Comparison of ENCODE assay signal across 8 cellular contexts in genomic region chr10:110566472-110567200, GRCh38. TPM values are rescaled to one million over a fixed set of nuclear protein-coding genes. Genes with fewer than 3 reads are reported as not detected.
DNase-seq lines count a peak whose midpoint lies in the region; ATAC-seq and TF ChIP-seq lines count a peak whose summit lies in the region.

No MANE protein-coding gene starts in this region.

- peak overlapping the region; percentile 100 for H3K9ac ChIP-seq in iPS-20b (ENCODE audit: low read depth, low read length)

- H3K27me3 ChIP-seq in cardiac muscle cell = no peaks in the 10 kb centered on the region
- no peaks in the 10 kb centered on the region for H3K27me3 ChIP-seq in iPS-20b (ENCODE audit: insufficient read depth, low read length)

- H3K27me3 Mint-ChIP-seq in activated CD8-positive, alpha-beta T cell treated with anti-CD3 and anti-CD28 coated beads, Interleukin-2, amount 10 ng/mL, durations not matched to agents 7 days and 5 days (ENCODE audit: low read depth) = peaks cover 19% of the 10 kb centered on the region

- ATAC-seq in Right ventricle myocardium inferior (no peak), GM21825 (IDR thresholded peaks at IDR 0.05; ENCODE audit: unreplicated experiment) (no peak), GM21723 (IDR thresholded peaks at IDR 0.05; ENCODE audit: unreplicated experiment) (no peak)
- no peak for ATAC-seq in activated CD8-positive, alpha-beta T cell treated with anti-CD3 and anti-CD28 coated beads, Interleukin-2, amount 10 ng/mL, durations not matched to agents 7 days and 5 days

- H3K9me3 ChIP-seq in cardiac muscle cell (ENCODE audit: low read depth) (no peaks in the 10 kb centered on the region), iPS-20b (ENCODE audit: insufficient read depth, low read depth, low read length) (no peaks in the 10 kb centered on the region)

- H3K36me3 Mint-ChIP-seq in activated CD8-positive, alpha-beta T cell treated with anti-CD3 and anti-CD28 coated beads, Interleukin-2, amount 10 ng/mL, durations not matched to agents 7 days and 5 days (ENCODE audit: low read depth) = peaks cover 28% of the 10 kb centered on the region

- TF ChIP-seq CTCF in cardiac muscle cell (IDR thresholded peaks at IDR 0.05; ENCODE audit: low read depth, low read length) = no peak

- H3K4me1 Mint-ChIP-seq in activated CD8-positive, alpha-beta T cell treated with anti-CD3 and anti-CD28 coated beads, Interleukin-2, amount 10 ng/mL, durations not matched to agents 7 days and 5 days (ENCODE audit: low read depth) = peaks cover 34% of the 10 kb centered on the region

- intact Hi-C loops in Right ventricle myocardium inferior (cut with DNase I) = loop anchor here (5.0 kb wide), 2 partner anchors 64 to 669 kb away; no protein-coding TSS in a partner anchor

- H3K4me3 ChIP-seq in cardiac muscle cell (peak overlapping the region; percentile 84), iPS-20b (ENCODE audit: low read length) (peak overlapping the region; percentile 96)

- peak overlapping the region; percentile 99 for H3K27ac Mint-ChIP-seq in activated CD8-positive, alpha-beta T cell treated with anti-CD3 and anti-CD28 coated beads, Interleukin-2, amount 10 ng/mL, durations not matched to agents 7 days and 5 days

- H3K36me3 ChIP-seq in cardiac muscle cell (no peaks in the 10 kb centered on the region), iPS-20b (ENCODE audit: insufficient read depth, low read depth, low read length) (peaks cover 27% of the 10 kb centered on the region)

- peaks cover 16% of the 10 kb centered on the region for H3K4me1 ChIP-seq in cardiac muscle cell (ENCODE audit: low read depth)
- peaks cover 5% of the 10 kb centered on the region; the same call in 1 of the 2 replicates for H3K4me1 ChIP-seq in iPS-20b (ENCODE audit: insufficient read depth, low read length)

- H3K27ac ChIP-seq in cardiac muscle cell (peak overlapping the region; percentile 99), iPS-20b (ENCODE audit: low read length) (peak overlapping the region; percentile 99), temporal lobe (ENCODE audit: low read depth, low read length) (peak overlapping the region; percentile 83)

- CTCF ChIA-PET in activated CD8-positive, alpha-beta T cell treated with anti-CD3 and anti-CD28 coated beads, Interleukin-2, amount 10 ng/mL, durations not matched to agents 7 days and 5 days (lab: Charles Lee) = interaction anchor here (0.7 to 5.4 kb wide), 5 partner anchors 9 to 261 kb away, joined by 3 to 41 read pairs (median 4); partner anchors contain the start of gene SMNDC1

- H3K4me3 Mint-ChIP-seq in activated CD8-positive, alpha-beta T cell treated with anti-CD3 and anti-CD28 coated beads, Interleukin-2, amount 10 ng/mL, durations not matched to agents 7 days and 5 days = peak overlapping the region; percentile 95

- no peak for DNase-seq in cardiac muscle cell (ENCODE audit: low read depth in 1 of 2, low spot score in 1 of 2)
- DNase-seq in Right ventricle myocardium inferior (ENCODE audit: missing footprints) = no peak
- DNase-seq in activated CD8-positive, alpha-beta T cell treated with anti-CD3 and anti-CD28 coated beads, Interleukin-2, amount 10 ng/mL, durations not matched to agents 7 days and 5 days = no peak
- DNase-seq in NCI-H446 (lab: John Stamatoyannopoulos, UW) = no peak

- POLR2A ChIA-PET in activated CD8-positive, alpha-beta T cell treated with anti-CD3 and anti-CD28 coated beads, Interleukin-2, amount 10 ng/mL, durations not matched to agents 7 days and 5 days (lab: Charles Lee) = interaction anchor here (0.9 to 1.3 kb wide), 5 partner anchors 16 to 263 kb away, joined by 3 to 6 read pairs (median 4); no protein-coding TSS in a partner anchor

- H3K9me3 Mint-ChIP-seq in activated CD8-positive, alpha-beta T cell treated with anti-CD3 and anti-CD28 coated beads, Interleukin-2, amount 10 ng/mL, durations not matched to agents 7 days and 5 days (ENCODE audit: insufficient read depth) = no peaks in the 10 kb centered on the region

RNA-seq across cellular contexts. Expression of gene SMC3, which starts 0.9 kb away (rescaled TPM):
- 21.6 and 40.7 TPM in 2 replicates for total RNA-seq in cardiac muscle cell
- 81.5 and 122 TPM in 2 replicates for polyA plus RNA-seq in cardiac muscle cell
- total RNA-seq in Right ventricle myocardium inferior = 23.3 TPM
- 10 to 100 TPM; 75.6 to 82.2 TPM for total RNA-seq in activated CD8-positive, alpha-beta T cell treated with anti-CD3 and anti-CD28 coated beads, Interleukin-2, amount 10 ng/mL, durations not matched to agents 7 days and 5 days
- total RNA-seq in temporal lobe = 58.3 TPM
